In the genomic region with DNA sequence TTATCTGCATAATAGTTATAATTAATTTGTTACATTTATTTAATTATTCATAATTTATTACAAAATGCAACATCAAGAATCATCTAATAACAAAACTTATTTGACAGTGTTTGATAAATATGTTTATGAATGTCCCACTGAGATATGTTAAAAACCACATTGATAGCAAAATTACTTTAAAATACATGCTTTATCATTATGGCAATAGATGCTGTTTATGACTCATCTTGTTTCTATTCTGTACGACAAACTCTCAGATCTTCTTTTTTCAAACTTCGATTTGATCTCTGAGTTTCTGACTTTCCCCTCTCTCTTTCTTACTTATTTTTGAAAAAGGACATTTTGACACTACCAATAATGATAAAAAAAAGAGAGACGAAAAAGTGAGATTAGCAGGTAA, we compare ENCODE assay signal across 16 cellular contexts. TPM values are rescaled to one million over a fixed set of nuclear protein-coding genes. Genes with fewer than 3 reads are reported as not detected.
DNase-seq lines count a peak whose midpoint lies in the region; ATAC-seq, FAIRE-seq and TF ChIP-seq lines count a peak whose summit lies in the region.
"Had no signal": no experiment of that assay in that cellular context is flagged by ENCODE, and none has a peak within 500 bp of the region (broad histone marks: within the 10 kb centered on the region; RNA-seq: fewer than 3 reads in every experiment).

No MANE protein-coding gene starts in this region.

- H3K27ac ChIP-seq in colonic mucosa = no peak overlapping the region
- no peak overlapping the region for H3K27ac ChIP-seq in left ventricle myocardium inferior (replicated peaks)
- H3K27ac ChIP-seq: neural progenitor cell, WERI-Rb-1 had no signal

- H3K9me3 ChIP-seq in colonic mucosa = no peaks in the 10 kb centered on the region
- H3K9me3 ChIP-seq in left ventricle myocardium inferior (replicated peaks) = peaks cover 7% of the 10 kb centered on the region

- H3K36me3 ChIP-seq in colonic mucosa (no peaks in the 10 kb centered on the region), left ventricle myocardium inferior (no peaks in the 10 kb centered on the region)
- H3K36me3 ChIP-seq: neural progenitor cell, WERI-Rb-1 had no signal

- FAIRE-seq in RCC 7860 (lab: Jason Lieb, UNC) = peak; percentile 24
- FAIRE-seq: GM12892, HTR-8/SVneo had no signal

- peak; percentile 52 for ATAC-seq in GM18520 (IDR thresholded peaks at IDR 0.05; ENCODE audit: unreplicated experiment)
- peak; percentile 54 for ATAC-seq in GM21423 (IDR thresholded peaks at IDR 0.05; ENCODE audit: unreplicated experiment)
- peak; percentile 74 for ATAC-seq in HG03064 (IDR thresholded peaks at IDR 0.05; ENCODE audit: low read depth, unreplicated experiment)

- H3K4me3 ChIP-seq in colonic mucosa (no peak overlapping the region), left ventricle myocardium inferior (no peak overlapping the region)
- H3K4me3 ChIP-seq: neural progenitor cell had no signal

- intact Hi-C loops in colonic mucosa (cut with DNase I) (no loop called here), left ventricle myocardium inferior (cut with micrococcal nuclease) (no loop called here)

- H3K27me3 ChIP-seq in colonic mucosa = no peaks in the 10 kb centered on the region
- H3K27me3 ChIP-seq in left ventricle myocardium inferior (ENCODE audit: low read depth) = no peaks in the 10 kb centered on the region
- H3K27me3 ChIP-seq: neural progenitor cell had no signal

- no peak overlapping the region for H3K9ac ChIP-seq in colonic mucosa (ENCODE audit: low read depth in 2 of 2, low read length in 2 of 2)
- H3K9ac ChIP-seq: neural progenitor cell had no signal

- TF ChIP-seq CTCF in colonic mucosa (IDR thresholded peaks at IDR 0.05) = no peak
- no peak for TF ChIP-seq CTCF in left ventricle myocardium inferior (IDR thresholded peaks at IDR 0.05; ENCODE audit: borderline replicate concordance)

- DNase-seq in RCC 7860 (ENCODE audit: low spot score) (no peak), colonic mucosa (no peak), NCI-H187 (lab: John Stamatoyannopoulos, UW) (no peak), NCI-H2029 (lab: John Stamatoyannopoulos, UW) (no peak), left ventricle myocardium inferior (no peak)
- DNase-seq: caudate nucleus; kidney; SHP77; stimulated activated CD4-positive, alpha-beta T cell treated with anti-CD3 and anti-CD28 coated beads, Interleukin-15, amount 100 ng/mL, for 24 hours; WERI-Rb-1 had no signal

- H3K4me1 ChIP-seq in colonic mucosa = no peaks in the 10 kb centered on the region
- H3K4me1 ChIP-seq in left ventricle myocardium inferior = no peaks in the 10 kb centered on the region
- H3K4me1 ChIP-seq: neural progenitor cell had no signal

RNA-seq across cellular contexts. Expression of a gene that starts 56.8 kb away (rescaled TPM):
- total RNA-seq in colonic mucosa (1 to 10 TPM; 1.7 to 4.1 TPM), left ventricle myocardium inferior (6.7 TPM)
